Comparison of ENCODE assay signal across 14 cellular contexts in genomic region chr4:101039367-101039766, GRCh38.
DNase-seq lines count a peak whose midpoint lies in the region; ATAC-seq and TF ChIP-seq lines count a peak whose summit lies in the region.
"Had no signal": no experiment of that assay in that cellular context is flagged by ENCODE, and none has a peak within 500 bp of the region (broad histone marks: within the 10 kb centered on the region; RNA-seq: fewer than 3 reads in every experiment).

No MANE protein-coding gene starts in this region.

- TF ChIP-seq CTCF in CD8-positive, alpha-beta T cell (IDR thresholded peaks at IDR 0.05): no peak

- no peaks in the 10 kb centered on the region for H4K20me1 ChIP-seq in GM23248 (ENCODE audit: insufficient read depth)
- H4K20me1 ChIP-seq: BLaER1 had no signal

- no peak overlapping the region for H3K4me3 ChIP-seq in CD8-positive, alpha-beta T cell (ENCODE audit: low read depth, low read length)
- no peak overlapping the region for H3K4me3 ChIP-seq in GM23248
- H3K4me3 ChIP-seq: BLaER1, breast epithelium, PC-9 had no signal

- H2AFZ ChIP-seq in GM23248: no peak overlapping the region
- H2AFZ ChIP-seq: PC-9 had no signal

- in situ Hi-C loops in GM23248 (cut with MboI): no loop called here

- 92% methylated on average over 5 of the region's 5 CpGs for WGBS in GM23248 (ENCODE audit: low coverage in 1 of 2, low lambda C conversion rate in 2 of 2, missing lambda C conversion rate in 2 of 2), 2 experiments

- no peak overlapping the region for H3K27ac ChIP-seq in CD8-positive, alpha-beta T cell (ENCODE audit: low read depth, low read length)
- H3K27ac ChIP-seq in GM23248: no peak overlapping the region
- H3K27ac ChIP-seq: BLaER1, breast epithelium, PC-9 had no signal

- H3K9me2 ChIP-seq in GM23248 (ENCODE audit: insufficient read depth): no peaks in the 10 kb centered on the region

- H3K4me1 ChIP-seq in CD8-positive, alpha-beta T cell (ENCODE audit: insufficient read depth, low read length): peaks cover 4% of the 10 kb centered on the region
- H3K4me1 ChIP-seq in GM23248 (ENCODE audit: insufficient read depth): peaks cover 9% of the 10 kb centered on the region
- H3K4me1 ChIP-seq: breast epithelium had no signal

- DNase-seq in CD8-positive, alpha-beta T cell: peak in 3 of 7 experiments; percentile 21 to 60 (median 56)
- DNase-seq in activated CD4-positive, alpha-beta memory T cell treated with anti-CD3 and anti-CD28 coated beads for 36 hours: peak; percentile 83
- DNase-seq in memory B cell (ENCODE audit: low spot score in 2 of 2): no peak
- DNase-seq in NCI-H2171 treated with DMSO at 0.1 percent for 48 hours (lab: John Stamatoyannopoulos, UW): no peak
- DNase-seq in GM23248: no peak
- DNase-seq in SK-N-DZ (ENCODE audit: low spot score): no peak
- DNase-seq: activated CD8-positive, alpha-beta memory T cell treated with anti-CD3 and anti-CD28 coated beads, Interleukin-2, amount 10 ng/mL, durations not matched to agents 7 days and 5 days; NCI-H1417 treated with DMSO at 0.1 percent for 48 hours; NCI-H446 treated with DMSO at 0.1 percent for 48 hours; PC-9 had no signal

- POLR2A ChIA-PET in CD8-positive, alpha-beta T cell (lab: Charles Lee): no interaction called here
- POLR2A ChIA-PET in activated CD4-positive, alpha-beta memory T cell treated with anti-CD3 and anti-CD28 coated beads for 36 hours (lab: Charles Lee): no interaction called here

- H3K9me3 Mint-ChIP-seq in CD8-positive, alpha-beta T cell: no peaks in the 10 kb centered on the region
- no peaks in the 10 kb centered on the region for H3K9me3 Mint-ChIP-seq in activated CD4-positive, alpha-beta memory T cell treated with anti-CD3 and anti-CD28 coated beads for 36 hours
- H3K9me3 Mint-ChIP-seq in memory B cell: no peaks in the 10 kb centered on the region

- no peak overlapping the region for H3K4me3 Mint-ChIP-seq in CD8-positive, alpha-beta T cell
- H3K4me3 Mint-ChIP-seq in activated CD4-positive, alpha-beta memory T cell treated with anti-CD3 and anti-CD28 coated beads for 36 hours: no peak overlapping the region
- no peak overlapping the region for H3K4me3 Mint-ChIP-seq in memory B cell
- H3K4me3 Mint-ChIP-seq: activated CD8-positive, alpha-beta memory T cell treated with anti-CD3 and anti-CD28 coated beads, Interleukin-2, amount 10 ng/mL, durations not matched to agents 7 days and 5 days had no signal

- no peaks in the 10 kb centered on the region for H3K36me3 ChIP-seq in CD8-positive, alpha-beta T cell (ENCODE audit: insufficient read depth, low read length)
- H3K36me3 ChIP-seq in GM23248 (ENCODE audit: low read depth): 0 out of 2 replicates have a peak, but pooled peaks cover 3% of the 10 kb centered on the region
- H3K36me3 ChIP-seq: breast epithelium had no signal

- no peaks in the 10 kb centered on the region for H3K9me3 ChIP-seq in CD8-positive, alpha-beta T cell (ENCODE audit: low read length)
- no peaks in the 10 kb centered on the region for H3K9me3 ChIP-seq in GM23248 (ENCODE audit: low read depth)
- H3K9me3 ChIP-seq: BLaER1, breast epithelium had no signal

- no peaks in the 10 kb centered on the region for H3K79me2 ChIP-seq in GM23248 (ENCODE audit: insufficient read depth)

- CTCF ChIA-PET in CD8-positive, alpha-beta T cell (lab: Charles Lee): no interaction called here
- CTCF ChIA-PET in activated CD4-positive, alpha-beta memory T cell treated with anti-CD3 and anti-CD28 coated beads for 36 hours (lab: Charles Lee): interaction anchor here (0.6 kb wide), 1 partner anchor 1305 kb away, joined by 3 read pairs; no protein-coding TSS in a partner anchor

- peak overlapping the region; percentile 18 for H3K27ac Mint-ChIP-seq in CD8-positive, alpha-beta T cell
- peak overlapping the region; percentile 64 for H3K27ac Mint-ChIP-seq in activated CD4-positive, alpha-beta memory T cell treated with anti-CD3 and anti-CD28 coated beads for 36 hours
- H3K27ac Mint-ChIP-seq in memory B cell: peak overlapping the region; percentile 22

- H3F3A ChIP-seq in GM23248 (ENCODE audit: insufficient read depth): no peaks in the 10 kb centered on the region

- H3K4me2 ChIP-seq in GM23248 (ENCODE audit: unreplicated experiment): no peak overlapping the region
- H3K4me2 ChIP-seq: PC-9 had no signal

- ATAC-seq in CD8-positive, alpha-beta T cell: peak; percentile 81
- ATAC-seq in GM21381 (IDR thresholded peaks at IDR 0.05; ENCODE audit: unreplicated experiment) (peak; percentile 68), memory B cell (ENCODE audit: low read depth) (no peak), HG03039 (IDR thresholded peaks at IDR 0.05; ENCODE audit: unreplicated experiment) (no peak)
- ATAC-seq: activated CD8-positive, alpha-beta memory T cell treated with anti-CD3 and anti-CD28 coated beads, Interleukin-2, amount 10 ng/mL, durations not matched to agents 7 days and 5 days had no signal

- H3K27me3 Mint-ChIP-seq in CD8-positive, alpha-beta T cell (ENCODE audit: low read depth): no peaks in the 10 kb centered on the region
- no peaks in the 10 kb centered on the region for H3K27me3 Mint-ChIP-seq in activated CD4-positive, alpha-beta memory T cell treated with anti-CD3 and anti-CD28 coated beads for 36 hours
- no peaks in the 10 kb centered on the region for H3K27me3 Mint-ChIP-seq in memory B cell
- H3K27me3 Mint-ChIP-seq: activated CD8-positive, alpha-beta memory T cell treated with anti-CD3 and anti-CD28 coated beads, Interleukin-2, amount 10 ng/mL, durations not matched to agents 7 days and 5 days had no signal

- intact Hi-C loops in CD8-positive, alpha-beta T cell (cut with DNase I, micrococcal nuclease): no loop called here
- intact Hi-C loops in activated CD4-positive, alpha-beta memory T cell treated with anti-CD3 and anti-CD28 coated beads for 36 hours (cut with micrococcal nuclease): loop anchor here (1.0 to 5.0 kb wide), 10 partner anchors 11 to 470 kb away; partner anchors contain the start of gene PPP3CA

- peaks cover 4% of the 10 kb centered on the region for H3K36me3 Mint-ChIP-seq in CD8-positive, alpha-beta T cell
- H3K36me3 Mint-ChIP-seq in activated CD4-positive, alpha-beta memory T cell treated with anti-CD3 and anti-CD28 coated beads for 36 hours: peaks cover 2% of the 10 kb centered on the region
- peaks cover 28% of the 10 kb centered on the region for H3K36me3 Mint-ChIP-seq in memory B cell

- no peak overlapping the region for H3K9ac ChIP-seq in GM23248
- H3K9ac ChIP-seq: BLaER1 had no signal

- no peaks in the 10 kb centered on the region for H3K27me3 ChIP-seq in CD8-positive, alpha-beta T cell (ENCODE audit: insufficient read depth, low read length)
- no peaks in the 10 kb centered on the region for H3K27me3 ChIP-seq in GM23248 (replicated peaks; ENCODE audit: insufficient read depth)
- H3K27me3 ChIP-seq: BLaER1, breast epithelium had no signal

- H3K4me1 Mint-ChIP-seq in CD8-positive, alpha-beta T cell (ENCODE audit: low read depth): peaks cover 23% of the 10 kb centered on the region
- peaks cover 27% of the 10 kb centered on the region for H3K4me1 Mint-ChIP-seq in activated CD4-positive, alpha-beta memory T cell treated with anti-CD3 and anti-CD28 coated beads for 36 hours (ENCODE audit: low read depth)
- no peaks in the 10 kb centered on the region for H3K4me1 Mint-ChIP-seq in memory B cell

Comparison
In these comparisons a context has a peak if more than half of its experiments do, and no peak if none do; other contexts are left out.
1. ATAC-seq: peak in CD8-positive, alpha-beta T cell (single experiment) and GM21381 (single experiment); none in memory B cell (single experiment) and HG03039 (single experiment).
2. Peak in every context shown above with its lines, with median percentiles within 50 percentile points of each other: H3K27ac Mint-ChIP-seq.